14 cellular contexts compared by ENCODE assay signal in the genomic region with DNA sequence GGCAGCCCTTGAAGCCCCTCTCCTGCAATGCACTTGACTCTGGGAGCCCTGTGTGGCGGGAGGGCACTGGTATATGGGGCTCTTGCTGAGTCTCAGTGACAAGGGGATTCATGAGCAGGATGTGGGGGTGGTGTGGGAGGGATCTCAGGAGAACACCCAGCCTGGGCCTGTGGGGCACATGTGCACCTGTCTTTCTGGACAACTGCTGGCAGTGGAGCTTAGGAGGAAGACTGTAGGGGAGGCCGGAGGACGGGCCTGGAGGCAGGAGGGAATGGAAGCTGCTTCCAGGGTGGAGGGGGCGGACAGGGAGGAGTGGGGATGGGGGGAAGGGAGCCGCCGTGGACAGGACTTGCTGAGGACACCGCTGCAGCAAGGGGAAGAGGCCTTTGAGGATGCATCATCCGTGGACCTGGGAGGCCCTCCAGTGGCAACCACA.
"Had no signal": no experiment of that assay in that cellular context is flagged by ENCODE, and none has a peak within 500 bp of the region (broad histone marks: within the 10 kb centered on the region; RNA-seq: fewer than 3 reads in every experiment).

No MANE protein-coding gene starts in this region.

- H3K4me1 Mint-ChIP-seq: neural crest cell; stimulated activated memory B cell treated with anti-CD40 and anti-IgM and Interleukin-4, amounts not matched to agents 10 μg/mL and 1 μg/mL and 100 μg/mL, for 72 hours had no signal

- H3K27ac ChIP-seq: body of pancreas, colonic mucosa, esophagus muscularis mucosa, pancreas had no signal

- H3K27me3 Mint-ChIP-seq: activated naive CD8-positive, alpha-beta T cell treated with anti-CD3 and anti-CD28 coated beads for 36 hours had no signal

- DNase-seq: activated gamma-delta T cell treated with Interleukin-2 at 50 U/mL for 16 hours; activated naive CD8-positive, alpha-beta T cell treated with anti-CD3 and anti-CD28 coated beads for 36 hours; activated T-cell treated with anti-CD3 and anti-CD28 coated beads, Interleukin-2, amount 50 U/mL, for 4 hours; amygdala; central memory CD4-positive, alpha-beta T cell; colonic mucosa; hypothalamus; pancreas; stimulated activated CD4-positive, alpha-beta T cell treated with anti-CD3 and anti-CD28 coated beads, Interleukin-2, amount 100 ng/mL, for 48 hours had no signal

- H3K27ac Mint-ChIP-seq: activated naive CD8-positive, alpha-beta T cell treated with anti-CD3 and anti-CD28 coated beads for 36 hours; stimulated activated memory B cell treated with anti-CD40 and anti-IgM and Interleukin-4, amounts not matched to agents 10 μg/mL and 1 μg/mL and 100 μg/mL, for 72 hours had no signal

- H3K9me3 Mint-ChIP-seq: activated naive CD8-positive, alpha-beta T cell treated with anti-CD3 and anti-CD28 coated beads for 36 hours; activated T-cell treated with anti-CD3 and anti-CD28 coated beads, Interleukin-2, amount 50 U/mL, for 4 hours; neural crest cell; stimulated activated memory B cell treated with anti-CD40 and anti-IgM and Interleukin-4, amounts not matched to agents 10 μg/mL and 1 μg/mL and 100 μg/mL, for 72 hours had no signal

- H3K4me1 ChIP-seq: body of pancreas, colonic mucosa, esophagus muscularis mucosa, pancreas had no signal

- H3K4me3 Mint-ChIP-seq: activated naive CD8-positive, alpha-beta T cell treated with anti-CD3 and anti-CD28 coated beads for 36 hours; activated T-cell treated with anti-CD3 and anti-CD28 coated beads, Interleukin-2, amount 50 U/mL, for 4 hours; neural crest cell; stimulated activated memory B cell treated with anti-CD40 and anti-IgM and Interleukin-4, amounts not matched to agents 10 μg/mL and 1 μg/mL and 100 μg/mL, for 72 hours had no signal

- ATAC-seq: activated CD4-positive, CD25-positive, alpha-beta regulatory T cell treated with anti-CD3 and anti-CD28 coated beads, Interleukin-2, amount 50 U/mL, for 24 hours; activated T-cell treated with anti-CD3 and anti-CD28 coated beads, Interleukin-2, amount 50 U/mL, for 4 hours; body of pancreas; pancreas; stimulated activated memory B cell treated with anti-CD40 and anti-IgM and Interleukin-4, amounts not matched to agents 10 μg/mL and 1 μg/mL and 100 μg/mL, for 72 hours had no signal

- H3K36me3 Mint-ChIP-seq: activated naive CD8-positive, alpha-beta T cell treated with anti-CD3 and anti-CD28 coated beads for 36 hours; stimulated activated memory B cell treated with anti-CD40 and anti-IgM and Interleukin-4, amounts not matched to agents 10 μg/mL and 1 μg/mL and 100 μg/mL, for 72 hours had no signal

- H3K27me3 ChIP-seq: body of pancreas, colonic mucosa, pancreas had no signal

- H3K9me3 ChIP-seq: body of pancreas, colonic mucosa, esophagus muscularis mucosa, pancreas had no signal

- H3K36me3 ChIP-seq: colonic mucosa, pancreas had no signal

- H3K4me3 ChIP-seq: body of pancreas, colonic mucosa, esophagus muscularis mucosa, pancreas had no signal
